ENCODE assay signal across 32 cellular contexts in the genomic region with DNA sequence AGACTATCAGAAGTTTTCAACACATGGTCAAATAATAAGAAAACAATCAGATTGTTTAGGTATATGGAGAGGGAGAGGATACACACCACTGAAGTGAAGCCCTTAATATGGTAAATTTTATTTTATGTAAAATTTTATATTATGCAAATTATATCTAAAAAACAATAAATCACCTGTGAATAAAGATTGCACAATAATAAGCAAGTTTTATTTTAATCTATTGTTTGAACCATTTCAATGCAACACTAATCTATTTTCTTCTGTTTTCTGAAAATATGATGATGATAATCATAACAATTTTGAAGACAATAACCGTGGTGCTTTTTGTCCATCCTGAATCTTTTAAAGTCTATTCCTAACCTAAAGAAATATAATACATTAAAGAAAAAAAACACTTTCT.
"Had no signal": no experiment of that assay in that cellular context is flagged by ENCODE, and none has a peak within 500 bp of the region (broad histone marks: within the 10 kb centered on the region; RNA-seq: fewer than 3 reads in every experiment).

No MANE protein-coding gene starts in this region.

- FAIRE-seq: astrocyte, bronchial epithelial cell had no signal

- H3K36me3 ChIP-seq: adrenal gland, ascending aorta, brain microvascular endothelial cell, breast epithelium, cardiac muscle cell had no signal

- H3K27me3 ChIP-seq: adrenal gland, ascending aorta, body of pancreas, brain microvascular endothelial cell, breast epithelium, cardiac muscle cell had no signal

- H3K9me3 ChIP-seq: adrenal gland, ascending aorta, body of pancreas, breast epithelium had no signal

- H3K4me1 ChIP-seq: adrenal gland, ascending aorta, body of pancreas, breast epithelium had no signal

- H3K27ac ChIP-seq: adrenal gland, ascending aorta, body of pancreas, brain microvascular endothelial cell, breast epithelium, cardiac muscle cell had no signal

- DNase-seq: activated effector memory CD4-positive, alpha-beta T cell treated with anti-CD3 and anti-CD28 coated beads, Interleukin-2, amount 50 U/mL, for 16 hours; activated effector memory CD4-positive, alpha-beta T cell treated with Interleukin-2 at 50 U/mL for 16 hours; activated gamma-delta T cell; activated gamma-delta T cell treated with Interleukin-2 at 50 U/mL for 16 hours; activated naive CD4-positive, alpha-beta T cell; activated naive CD4-positive, alpha-beta T cell treated with anti-CD3 and anti-CD28 coated beads for 36 hours; activated naive CD4-positive, alpha-beta T cell treated with anti-CD3 and anti-CD28 coated beads, Interleukin-2, amount 10 ng/mL, durations not matched to agents 7 days and 5 days; activated naive CD4-positive, alpha-beta T cell treated with anti-CD3 and anti-CD28 coated beads, Interleukin-2, amount 50 U/mL, for 16 hours; activated naive CD4-positive, alpha-beta T cell treated with Interleukin-2 at 50 U/mL for 16 hours; activated naive CD8-positive, alpha-beta T cell treated with anti-CD3 and anti-CD28 coated beads for 36 hours; activated naive CD8-positive, alpha-beta T cell treated with anti-CD3 and anti-CD28 coated beads, Interleukin-2, amount 10 ng/mL, durations not matched to agents 7 days and 5 days; activated naive CD8-positive, alpha-beta T cell treated with anti-CD3 and anti-CD28 coated beads, Interleukin-2, amount 50 U/mL, for 24 hours; activated T-cell treated with anti-CD3 and anti-CD28 coated beads, Interleukin-2, amount 50 U/mL, for 4 hours; activated T-cell treated with anti-CD3 and anti-CD28 coated beads, Interleukin-2, amount 50 U/mL, for 48 hours; activated T-cell treated with anti-CD3 and anti-CD28 coated beads, Interleukin-2, amount 50 U/mL, for 72 hours; adrenal gland; amniotic stem cell; amygdala; anterior cingulate cortex; aorta; body of pancreas; brain microvascular endothelial cell; caudate nucleus; central memory CD4-positive, alpha-beta T cell; cerebellar nuclear complex had no signal

- ATAC-seq: activated naive CD4-positive, alpha-beta T cell treated with anti-CD3 and anti-CD28 coated beads, Interleukin-2, amount 50 U/mL, for 72 hours; activated naive CD8-positive, alpha-beta T cell treated with anti-CD3 and anti-CD28 coated beads, Interleukin-2, amount 50 U/mL, for 24 hours; activated T-cell treated with anti-CD3 and anti-CD28 coated beads, Interleukin-2, amount 50 U/mL, for 4 hours; activated T-cell treated with anti-CD3 and anti-CD28 coated beads, Interleukin-2, amount 50 U/mL, for 72 hours; activated T-helper 17 cell treated with anti-CD3 and anti-CD28 coated beads, Interleukin-2, amount 50 U/mL, for 72 hours; body of pancreas had no signal

- H3K4me3 ChIP-seq: adrenal gland, ascending aorta, body of pancreas, breast epithelium, cardiac muscle cell had no signal
